In the genomic region with DNA sequence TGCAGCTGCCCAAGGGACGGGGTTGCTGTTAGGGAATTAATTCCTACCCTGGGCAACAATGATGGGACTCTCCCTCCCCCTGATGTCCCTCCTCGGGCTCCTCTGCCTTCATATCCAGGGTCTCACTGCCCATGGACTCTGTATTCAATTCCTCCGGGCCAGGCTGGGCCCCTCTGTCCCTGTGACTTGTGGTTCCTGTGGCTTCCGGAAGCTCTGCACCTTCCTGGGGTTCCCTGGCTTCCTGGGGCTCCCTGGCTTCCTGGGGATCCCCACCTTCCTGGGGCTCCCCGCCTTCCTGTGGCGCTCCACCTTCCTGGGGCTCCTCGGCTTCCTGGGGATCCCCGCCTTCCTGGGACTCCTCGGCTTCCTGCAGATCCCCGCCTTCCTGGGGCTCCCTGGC, we compare ENCODE assay signal across 21 cellular contexts. TPM values are rescaled to one million over a fixed set of nuclear protein-coding genes. Genes with fewer than 3 reads are reported as not detected.
DNase-seq lines count a peak whose midpoint lies in the region; ATAC-seq and TF ChIP-seq lines count a peak whose summit lies in the region.
"Had no signal": no experiment of that assay in that cellular context is flagged by ENCODE, and none has a peak within 500 bp of the region (broad histone marks: within the 10 kb centered on the region; RNA-seq: fewer than 3 reads in every experiment).

No MANE protein-coding gene starts in this region.

- H3K4me3 Mint-ChIP-seq in activated CD4-positive, alpha-beta memory T cell treated with anti-CD3 and anti-CD28 coated beads for 36 hours = no peak overlapping the region
- no peak overlapping the region for H3K4me3 Mint-ChIP-seq in activated CD4-positive, alpha-beta memory T cell treated with anti-CD3 and anti-CD28 coated beads, Interleukin-2, amount 10 ng/mL, durations not matched to agents 7 days and 5 days
- peak overlapping the region; percentile 41 for H3K4me3 Mint-ChIP-seq in central memory CD8-positive, alpha-beta T cell

- no peak for TF ChIP-seq CTCF in heart right ventricle (IDR thresholded peaks at IDR 0.05)

- POLR2A ChIA-PET in activated CD4-positive, alpha-beta memory T cell treated with anti-CD3 and anti-CD28 coated beads for 36 hours (lab: Charles Lee) = interaction anchor here (0.6 kb wide), 1 partner anchor 14 kb away, joined by 5 read pairs; no protein-coding TSS in a partner anchor
- POLR2A ChIA-PET in activated CD4-positive, alpha-beta memory T cell treated with anti-CD3 and anti-CD28 coated beads, Interleukin-2, amount 10 ng/mL, durations not matched to agents 7 days and 5 days (lab: Charles Lee) = no interaction called here

- H2AFZ ChIP-seq in Karpas-422 (ENCODE audit: low read length) = no peak overlapping the region

- H3K4me3 ChIP-seq in heart right ventricle = no peak overlapping the region
- H3K4me3 ChIP-seq in skeletal muscle tissue (ENCODE audit: low read length in 3 of 3) = peak overlapping the region in 1 of 3 donors; percentile 26
- no peak overlapping the region for H3K4me3 ChIP-seq in Karpas-422 (ENCODE audit: low read length)
- H3K4me3 ChIP-seq: HAP-1 had no signal

- H3K27me3 ChIP-seq in heart right ventricle = no peaks in the 10 kb centered on the region
- no peaks in the 10 kb centered on the region for H3K27me3 ChIP-seq in skeletal muscle tissue (ENCODE audit: control insufficient read depth in 3 of 3, insufficient read depth in 3 of 3, low read length in 3 of 3)
- H3K27me3 ChIP-seq in Karpas-422 (ENCODE audit: low read length) = no peaks in the 10 kb centered on the region
- H3K27me3 ChIP-seq: BE2C had no signal

- H3K36me3 Mint-ChIP-seq in activated CD4-positive, alpha-beta memory T cell treated with anti-CD3 and anti-CD28 coated beads for 36 hours = no peaks in the 10 kb centered on the region
- no peaks in the 10 kb centered on the region for H3K36me3 Mint-ChIP-seq in activated CD4-positive, alpha-beta memory T cell treated with anti-CD3 and anti-CD28 coated beads, Interleukin-2, amount 10 ng/mL, durations not matched to agents 7 days and 5 days (ENCODE audit: low read depth)
- peaks cover 5% of the 10 kb centered on the region for H3K36me3 Mint-ChIP-seq in central memory CD8-positive, alpha-beta T cell (ENCODE audit: insufficient read depth)
- H3K36me3 Mint-ChIP-seq: IgD-negative memory B cell had no signal

- no peaks in the 10 kb centered on the region for H3K79me2 ChIP-seq in Karpas-422 (ENCODE audit: low read length)

- H3K27ac Mint-ChIP-seq in activated CD4-positive, alpha-beta memory T cell treated with anti-CD3 and anti-CD28 coated beads for 36 hours = no peak overlapping the region
- H3K27ac Mint-ChIP-seq in activated CD4-positive, alpha-beta memory T cell treated with anti-CD3 and anti-CD28 coated beads, Interleukin-2, amount 10 ng/mL, durations not matched to agents 7 days and 5 days = no peak overlapping the region
- H3K27ac Mint-ChIP-seq in central memory CD8-positive, alpha-beta T cell (ENCODE audit: low read depth) = peak overlapping the region; percentile 54
- H3K27ac Mint-ChIP-seq: IgD-negative memory B cell had no signal

- H3K36me3 ChIP-seq in heart right ventricle = peaks cover 0 to 34% (median 0%) of the 10 kb centered on the region in 9 donors
- peaks cover 14 to 36% (median 35%) of the 10 kb centered on the region in 3 donors for H3K36me3 ChIP-seq in skeletal muscle tissue (ENCODE audit: control insufficient read depth in 3 of 3, insufficient read depth in 3 of 3, low read length in 3 of 3)
- no peaks in the 10 kb centered on the region for H3K36me3 ChIP-seq in Karpas-422 (ENCODE audit: insufficient read depth, low read length)
- H3K36me3 ChIP-seq: BE2C, HAP-1 had no signal

- H3K4me2 ChIP-seq in Karpas-422 (ENCODE audit: low read depth, low read length, poor library complexity, severe bottlenecking) = no peak overlapping the region

- H3K27ac ChIP-seq in heart right ventricle = peak overlapping the region in 8 of 10 donors; percentile 33 to 84 (median 56)
- peak overlapping the region; percentile 99 for H3K27ac ChIP-seq in skeletal muscle tissue (ENCODE audit: low read depth, low read length)
- no peak overlapping the region for H3K27ac ChIP-seq in Karpas-422 (ENCODE audit: low read length)
- H3K27ac ChIP-seq: 22Rv1, HL-60 had no signal

- peak in 3 of 8 donors; percentile 2 to 5 (median 3) for ATAC-seq in heart right ventricle
- no peak for ATAC-seq in central memory CD8-positive, alpha-beta T cell (replicated peaks; ENCODE audit: extremely low read depth, poor library complexity, severe bottlenecking)

- intact Hi-C loops in activated CD4-positive, alpha-beta memory T cell treated with anti-CD3 and anti-CD28 coated beads for 36 hours (cut with micrococcal nuclease) = no loop called here
- intact Hi-C loops in heart right ventricle (cut with DNase I) = loop anchor here in 5 of 10 donors (5.0 to 10.0 kb wide), 3 partner anchors 36 to 198 kb away; a partner anchor contains a TSS
- intact Hi-C loops in cardiac septum (cut with DNase I) = loop anchor here (1.0 to 5.0 kb wide), 2 partner anchors 36 to 47 kb away; a partner anchor contains a TSS

- H3K9me2 ChIP-seq in Karpas-422 (replicated peaks; ENCODE audit: insufficient read depth, low read length) = no peaks in the 10 kb centered on the region

- H4K20me1 ChIP-seq in Karpas-422 (ENCODE audit: insufficient read depth, low read depth, low read length) = no peaks in the 10 kb centered on the region

- 53 to 64% methylated on average over 10 of the region's 10 CpGs for WGBS in heart right ventricle, 2 donors

- no peaks in the 10 kb centered on the region for H3K27me3 Mint-ChIP-seq in activated CD4-positive, alpha-beta memory T cell treated with anti-CD3 and anti-CD28 coated beads for 36 hours
- H3K27me3 Mint-ChIP-seq in activated CD4-positive, alpha-beta memory T cell treated with anti-CD3 and anti-CD28 coated beads, Interleukin-2, amount 10 ng/mL, durations not matched to agents 7 days and 5 days = peaks cover 19% of the 10 kb centered on the region
- peaks cover 10% of the 10 kb centered on the region for H3K27me3 Mint-ChIP-seq in central memory CD8-positive, alpha-beta T cell

- peaks cover 15% of the 10 kb centered on the region for H3K4me1 Mint-ChIP-seq in activated CD4-positive, alpha-beta memory T cell treated with anti-CD3 and anti-CD28 coated beads for 36 hours (ENCODE audit: low read depth)
- peaks cover 12% of the 10 kb centered on the region for H3K4me1 Mint-ChIP-seq in activated CD4-positive, alpha-beta memory T cell treated with anti-CD3 and anti-CD28 coated beads, Interleukin-2, amount 10 ng/mL, durations not matched to agents 7 days and 5 days
- peaks cover 9% of the 10 kb centered on the region for H3K4me1 Mint-ChIP-seq in central memory CD8-positive, alpha-beta T cell

- H3K9ac ChIP-seq in skeletal muscle tissue (ENCODE audit: low read depth in 1 of 3, low read length in 3 of 3) (peak overlapping the region; percentile 53 to 77 (median 61)), Karpas-422 (ENCODE audit: low read length) (no peak overlapping the region)

- CTCF ChIA-PET in activated CD4-positive, alpha-beta memory T cell treated with anti-CD3 and anti-CD28 coated beads for 36 hours (lab: Charles Lee) = interaction anchor here (0.8 kb wide), 1 partner anchor 33 kb away, joined by 3 read pairs; no protein-coding TSS in a partner anchor
- CTCF ChIA-PET in activated CD4-positive, alpha-beta memory T cell treated with anti-CD3 and anti-CD28 coated beads, Interleukin-2, amount 10 ng/mL, durations not matched to agents 7 days and 5 days (lab: Charles Lee) = no interaction called here

- peak; percentile 13 for DNase-seq in activated CD4-positive, alpha-beta memory T cell treated with anti-CD3 and anti-CD28 coated beads for 36 hours
- DNase-seq in activated CD4-positive, alpha-beta memory T cell treated with anti-CD3 and anti-CD28 coated beads, Interleukin-2, amount 10 ng/mL, durations not matched to agents 7 days and 5 days = no peak
- DNase-seq in heart right ventricle (no peak), cardiac septum (ENCODE audit: low spot score) (no peak), Karpas-422 (no peak), AML-193 (lab: John Stamatoyannopoulos, UW) (no peak)
- DNase-seq in central memory CD8-positive, alpha-beta T cell (ENCODE audit: low spot score in 2 of 2) = no peak
- DNase-seq: BE2C; MV-4-11; NCI-H1417 treated with DMSO at 0.1 percent for 48 hours; NCI-H2029; NCI-H2171; NCI-H446 treated with DMSO at 0.1 percent for 48 hours; NK-92 treated with Interleukin-12 subunit alpha and Interleukin-12 subunit beta, amount 100 ng/mL, for 24 hours; OCI-M1; RPMI8226 had no signal

- H3K4me1 ChIP-seq in heart right ventricle (peaks cover 21 to 70% (median 47%) of the 10 kb centered on the region in 9 donors), skeletal muscle tissue (ENCODE audit: control insufficient read depth in 3 of 3, insufficient read depth in 3 of 3, low read length in 3 of 3) (peaks cover 48 to 73% (median 68%) of the 10 kb centered on the region in 3 donors), Karpas-422 (ENCODE audit: low read length) (peaks cover 24% of the 10 kb centered on the region)
- H3K4me1 ChIP-seq: BE2C, HAP-1 had no signal

- H3K9me3 Mint-ChIP-seq in activated CD4-positive, alpha-beta memory T cell treated with anti-CD3 and anti-CD28 coated beads for 36 hours = no peaks in the 10 kb centered on the region
- no peaks in the 10 kb centered on the region for H3K9me3 Mint-ChIP-seq in activated CD4-positive, alpha-beta memory T cell treated with anti-CD3 and anti-CD28 coated beads, Interleukin-2, amount 10 ng/mL, durations not matched to agents 7 days and 5 days
- H3K9me3 Mint-ChIP-seq in central memory CD8-positive, alpha-beta T cell = no peaks in the 10 kb centered on the region
- H3K9me3 Mint-ChIP-seq: IgD-negative memory B cell had no signal

- H3K9me3 ChIP-seq in heart right ventricle (no peaks in the 10 kb centered on the region), skeletal muscle tissue (ENCODE audit: control insufficient read depth in 3 of 3, low read length in 3 of 3) (no peaks in the 10 kb centered on the region), Karpas-422 (ENCODE audit: low read length) (no peaks in the 10 kb centered on the region)
- H3K9me3 ChIP-seq: BE2C, HAP-1 had no signal

RNA-seq across cellular contexts. Expression of a gene that starts 35.2 kb away (rescaled TPM):
- total RNA-seq in activated CD4-positive, alpha-beta memory T cell treated with anti-CD3 and anti-CD28 coated beads for 36 hours = not detected
- not detected for total RNA-seq in activated CD4-positive, alpha-beta memory T cell treated with anti-CD3 and anti-CD28 coated beads, Interleukin-2, amount 10 ng/mL, durations not matched to agents 7 days and 5 days
- 100 to 1,000 TPM; 443 to 587 (median 486) TPM for total RNA-seq in heart right ventricle
- 100 to 1,000 TPM; 161 to 224 TPM for polyA plus RNA-seq in heart right ventricle
- 400 TPM for total RNA-seq in cardiac septum
- total RNA-seq in skeletal muscle tissue = 230 TPM
- total RNA-seq in Karpas-422 (2014; rRNA removed; shearing (Covaris generic); ENCODE audit: low replicate concordance) = 0.11 TPM in 1 of 2 replicates, not detected in the other
- polyA plus RNA-seq: IgD-negative memory B cell had no signal

Comparison
In these comparisons a context has a peak if more than half of its experiments do, and no peak if none do; other contexts are left out.
1. RNA of a gene that starts 35.2 kb away (total RNA-seq): 443 to 587 TPM in heart right ventricle, 400 TPM in cardiac septum (single experiment) and 230 TPM in skeletal muscle tissue (single experiment); 0.11 TPM in Karpas-422, not detected in activated CD4-positive, alpha-beta memory T cell treated with anti-CD3 and anti-CD28 coated beads for 36 hours and not detected in activated CD4-positive, alpha-beta memory T cell treated with anti-CD3 and anti-CD28 coated beads, Interleukin-2, amount 10 ng/mL, durations not matched to agents 7 days and 5 days; every median in the first group is over 100 times any median in the second.